ENCODE assay signal across 19 cellular contexts in the genomic region with DNA sequence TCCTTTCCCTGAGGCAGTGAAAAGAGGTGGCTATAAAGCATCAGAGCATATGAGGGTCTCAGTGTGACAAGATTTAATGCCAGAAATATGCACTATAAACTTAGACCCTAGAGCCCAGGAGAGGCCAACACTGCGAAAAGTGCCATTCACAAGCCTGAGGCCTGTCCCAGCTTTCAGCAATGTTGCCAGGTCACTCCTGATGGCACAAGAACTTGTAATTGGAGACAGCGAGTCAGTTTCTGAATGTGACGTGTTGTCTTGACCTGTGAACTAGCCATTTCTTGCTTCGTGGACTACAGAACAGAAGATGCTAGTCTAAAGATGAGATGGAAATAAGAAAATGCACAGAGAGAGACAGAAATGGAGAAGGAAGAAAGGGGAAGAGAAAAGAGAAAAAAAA.
A peak's percentile ranks its signal among the peaks of the same experiment; 100 is the strongest.
DNase-seq lines count a peak whose midpoint lies in the region; ATAC-seq and TF ChIP-seq lines count a peak whose summit lies in the region.
"Had no signal": no experiment of that assay in that cellular context is flagged by ENCODE, and none has a peak within 500 bp of the region (broad histone marks: within the 10 kb centered on the region; RNA-seq: fewer than 3 reads in every experiment).

No MANE protein-coding gene starts in this region.

- H4K20me1 ChIP-seq in GM23338 (replicated peaks; ENCODE audit: insufficient read depth) (no peaks in the 10 kb centered on the region), neural progenitor cell (ENCODE audit: low read depth) (no peaks in the 10 kb centered on the region), H9 (ENCODE audit: control insufficient read depth, insufficient read depth, insufficient read length) (no peaks in the 10 kb centered on the region)

- H2BK120ac ChIP-seq in H9 (ENCODE audit: low read depth, low read length, poor library complexity, severe bottlenecking): no peak overlapping the region

- H3K27me3 ChIP-seq in GM23338 (ENCODE audit: insufficient read depth) (no peaks in the 10 kb centered on the region), neural progenitor cell (no peaks in the 10 kb centered on the region), H9 (ENCODE audit: insufficient read depth, low read length) (no peaks in the 10 kb centered on the region)

- no peak overlapping the region for H2AK5ac ChIP-seq in H9 (ENCODE audit: insufficient read length, low read length)

- H3K23me2 ChIP-seq in H9 (ENCODE audit: insufficient read length, low read depth, low read length, poor library complexity, severe bottlenecking): no peaks in the 10 kb centered on the region

- no peak overlapping the region for H3K4me3 Mint-ChIP-seq in GM23338
- H3K4me3 Mint-ChIP-seq in neural progenitor cell: no peak overlapping the region
- H3K4me3 Mint-ChIP-seq in activated CD4-positive, alpha-beta T cell treated with anti-CD3 and anti-CD28 coated beads for 36 hours: no peak overlapping the region
- no peak overlapping the region for H3K4me3 Mint-ChIP-seq in H9
- H3K4me3 Mint-ChIP-seq: CD4-positive, alpha-beta memory T cell had no signal

- H2BK12ac ChIP-seq in H9 (ENCODE audit: insufficient read length, low read depth, low read length): no peak overlapping the region

- H3F3A ChIP-seq in GM23338 (replicated peaks; ENCODE audit: low read depth) (no peaks in the 10 kb centered on the region), neural progenitor cell (ENCODE audit: low read depth) (no peaks in the 10 kb centered on the region)

- no peak overlapping the region for H3K14ac ChIP-seq in H9 (ENCODE audit: insufficient read depth, low read length)

- H3K27me3 Mint-ChIP-seq in GM23338 (ENCODE audit: insufficient read depth, low read depth, poor library complexity): peaks cover 2% of the 10 kb centered on the region
- peaks cover 3% of the 10 kb centered on the region for H3K27me3 Mint-ChIP-seq in neural progenitor cell (ENCODE audit: insufficient read depth, low read depth)
- no peaks in the 10 kb centered on the region for H3K27me3 Mint-ChIP-seq in activated CD4-positive, alpha-beta T cell treated with anti-CD3 and anti-CD28 coated beads for 36 hours
- H3K27me3 Mint-ChIP-seq in H9 (ENCODE audit: low read depth): peaks cover 2% of the 10 kb centered on the region; the same call in 1 of the 2 replicates
- H3K27me3 Mint-ChIP-seq: CD4-positive, alpha-beta memory T cell had no signal

- no peak overlapping the region for H4K91ac ChIP-seq in H9 (ENCODE audit: insufficient read length, low read depth, low read length)

- intact Hi-C loops in activated CD4-positive, alpha-beta T cell treated with anti-CD3 and anti-CD28 coated beads for 36 hours (cut with DNase I, micrococcal nuclease): no loop called here

- H2BK15ac ChIP-seq in H9 (ENCODE audit: low read depth, low read length): no peak overlapping the region

- H3K4me1 ChIP-seq in GM23338 (ENCODE audit: insufficient read depth) (no peaks in the 10 kb centered on the region), neural progenitor cell (no peaks in the 10 kb centered on the region), H9 (ENCODE audit: insufficient read depth, low read length) (no peaks in the 10 kb centered on the region; the same call in 1 of the 2 replicates)

- no peaks in the 10 kb centered on the region for H3K79me1 ChIP-seq in H9 (ENCODE audit: insufficient read depth, low read depth, low read length, poor library complexity, severe bottlenecking)

- H2BK20ac ChIP-seq in H9 (ENCODE audit: low read depth, low read length, poor library complexity, severe bottlenecking): no peak overlapping the region

- no peak overlapping the region for H3K9ac ChIP-seq in neural progenitor cell
- no peak overlapping the region for H3K9ac ChIP-seq in H9 (ENCODE audit: extremely low read depth, insufficient read length, low read length)

- H3K36me3 Mint-ChIP-seq in GM23338 (ENCODE audit: low read depth) (no peaks in the 10 kb centered on the region), neural progenitor cell (no peaks in the 10 kb centered on the region), H9 (ENCODE audit: insufficient read depth in 1 of 3, low read depth in 3 of 3) (no peaks in the 10 kb centered on the region)
- H3K36me3 Mint-ChIP-seq in activated CD4-positive, alpha-beta T cell treated with anti-CD3 and anti-CD28 coated beads for 36 hours (ENCODE audit: low read depth): no peaks in the 10 kb centered on the region
- H3K36me3 Mint-ChIP-seq: CD4-positive, alpha-beta memory T cell had no signal

- no peak overlapping the region for H4K8ac ChIP-seq in H9 (replicated peaks; ENCODE audit: insufficient read length, low read depth, low read length)

- H4K5ac ChIP-seq in H9 (ENCODE audit: insufficient read length, low read depth, low read length): no peak overlapping the region

- no peaks in the 10 kb centered on the region for H3K9me3 ChIP-seq in neural progenitor cell (ENCODE audit: low read depth)
- no peaks in the 10 kb centered on the region for H3K9me3 ChIP-seq in H9 (ENCODE audit: control insufficient read depth, low read depth, low read length)
- H3K9me3 ChIP-seq: A549 had no signal

- H3K18ac ChIP-seq in H9 (ENCODE audit: insufficient read length, low read depth, low read length): no peak overlapping the region

- H3K36me3 ChIP-seq in GM23338 (ENCODE audit: insufficient read depth) (no peaks in the 10 kb centered on the region), neural progenitor cell (no peaks in the 10 kb centered on the region)

- DNase-seq in GM23338 (ENCODE audit: low spot score) (no peak), NCI-H69 (lab: John Stamatoyannopoulos, UW) (peak; percentile 14), left kidney (ENCODE audit: low read depth, low spot score) (peak; percentile 62), neural progenitor cell (ENCODE audit: low spot score) (no peak), medulla oblongata (ENCODE audit: extremely low spot score) (no peak), H9 (no peak)
- no peak for DNase-seq in activated CD4-positive, alpha-beta T cell treated with anti-CD3 and anti-CD28 coated beads for 36 hours
- DNase-seq: 8988T; ACHN; AML-193; C1 segment of cervical spinal cord; Calu3; CD4-positive, alpha-beta memory T cell; COR-L47; DMS53; DND-41; H7 had no signal

- POLR2A ChIA-PET in activated CD4-positive, alpha-beta T cell treated with anti-CD3 and anti-CD28 coated beads for 36 hours (lab: Charles Lee): no interaction called here

- H2AFZ ChIP-seq in GM23338: no peak overlapping the region
- no peak overlapping the region for H2AFZ ChIP-seq in neural progenitor cell (replicated peaks)
- H2AFZ ChIP-seq in H9 (ENCODE audit: low read length): no peak overlapping the region

- TF ChIP-seq CTCF in GM23338 (conservative IDR thresholded peaks at IDR 0.05; ENCODE audit: low read depth in 2 of 2): no peak
- TF ChIP-seq CTCF in neural progenitor cell (IDR thresholded peaks at IDR 0.05): no peak
- TF ChIP-seq CTCF in H9 (conservative IDR thresholded peaks at IDR 0.05): no peak

- no peak overlapping the region for H3K27ac Mint-ChIP-seq in GM23338
- H3K27ac Mint-ChIP-seq in neural progenitor cell: peak overlapping the region; percentile 6
- no peak overlapping the region for H3K27ac Mint-ChIP-seq in activated CD4-positive, alpha-beta T cell treated with anti-CD3 and anti-CD28 coated beads for 36 hours
- H3K27ac Mint-ChIP-seq in H9: no peak overlapping the region
- H3K27ac Mint-ChIP-seq: CD4-positive, alpha-beta memory T cell had no signal

- no peak overlapping the region for H3K23ac ChIP-seq in H9 (ENCODE audit: insufficient read length, low read depth, low read length)

- H3K4me1 Mint-ChIP-seq in GM23338: peaks cover 2% of the 10 kb centered on the region; the same call in 1 of the 3 replicates
- peaks cover 12% of the 10 kb centered on the region for H3K4me1 Mint-ChIP-seq in neural progenitor cell
- no peaks in the 10 kb centered on the region for H3K4me1 Mint-ChIP-seq in activated CD4-positive, alpha-beta T cell treated with anti-CD3 and anti-CD28 coated beads for 36 hours
- peaks cover 3 to 8% of the 10 kb centered on the region in 2 experiments; a peak in 3 of 4 replicates for H3K4me1 Mint-ChIP-seq in H9
- H3K4me1 Mint-ChIP-seq: CD4-positive, alpha-beta memory T cell had no signal

- H3K79me2 ChIP-seq in GM23338 (replicated peaks; ENCODE audit: insufficient read depth): no peaks in the 10 kb centered on the region
- no peaks in the 10 kb centered on the region for H3K79me2 ChIP-seq in neural progenitor cell (ENCODE audit: low read depth)
- H3K79me2 ChIP-seq in H9 (ENCODE audit: insufficient read depth, low read length): no peaks in the 10 kb centered on the region

- H3K9me3 Mint-ChIP-seq in GM23338 (no peaks in the 10 kb centered on the region), neural progenitor cell (no peaks in the 10 kb centered on the region), H9 (no peaks in the 10 kb centered on the region)
- H3K9me3 Mint-ChIP-seq in activated CD4-positive, alpha-beta T cell treated with anti-CD3 and anti-CD28 coated beads for 36 hours (ENCODE audit: low read depth): no peaks in the 10 kb centered on the region

- no peak overlapping the region for H3K27ac ChIP-seq in GM23338 (ENCODE audit: low read depth)
- no peak overlapping the region for H3K27ac ChIP-seq in neural progenitor cell
- H3K27ac ChIP-seq in H9 (ENCODE audit: insufficient read length, low read depth, low read length): no peak overlapping the region
- H3K27ac ChIP-seq: A549 had no signal

- H3K4ac ChIP-seq in H9 (ENCODE audit: low read depth, low read length): no peak overlapping the region

- CTCF ChIA-PET in activated CD4-positive, alpha-beta T cell treated with anti-CD3 and anti-CD28 coated beads for 36 hours (lab: Charles Lee): no interaction called here

- H3K4me2 ChIP-seq in GM23338 (no peak overlapping the region), neural progenitor cell (no peak overlapping the region), H9 (ENCODE audit: insufficient read depth, insufficient read length, low read length) (no peak overlapping the region)
- H3K4me2 ChIP-seq: A549 had no signal

- H3K4me3 ChIP-seq in GM23338 (no peak overlapping the region), neural progenitor cell (no peak overlapping the region)
- H3K4me3 ChIP-seq: A549 had no signal

- WGBS in H9 (ENCODE audit: extremely low coverage, insufficient read length, low lambda C conversion rate): no CpG with 5 or more reads among the region's 4 CpGs

- H3T11ph ChIP-seq in H9 (ENCODE audit: low read length): no peak overlapping the region

- H3K9me2 ChIP-seq in GM23338 (ENCODE audit: insufficient read depth): no peaks in the 10 kb centered on the region

- H3K56ac ChIP-seq in H9 (ENCODE audit: insufficient read length, low read depth, low read length): no peak overlapping the region

- H2BK5ac ChIP-seq in H9 (ENCODE audit: insufficient read length, low read length): no peak overlapping the region

- ATAC-seq in GM23338: peak; percentile 53
- ATAC-seq in activated CD4-positive, alpha-beta T cell treated with anti-CD3 and anti-CD28 coated beads for 36 hours: no peak
- ATAC-seq: A549, HCT116 had no signal

Comparison
In these comparisons a context has a peak if more than half of its experiments do, and no peak if none do; other contexts are left out.
1. DNase-seq: peak in NCI-H69 (single experiment) and left kidney (single experiment); none in GM23338 (single experiment), neural progenitor cell (single experiment), activated CD4-positive, alpha-beta T cell treated with anti-CD3 and anti-CD28 coated beads for 36 hours (single experiment), medulla oblongata (single experiment) and H9 (single experiment).